Comparison of ENCODE assay signal across 22 cellular contexts in the genomic region with DNA sequence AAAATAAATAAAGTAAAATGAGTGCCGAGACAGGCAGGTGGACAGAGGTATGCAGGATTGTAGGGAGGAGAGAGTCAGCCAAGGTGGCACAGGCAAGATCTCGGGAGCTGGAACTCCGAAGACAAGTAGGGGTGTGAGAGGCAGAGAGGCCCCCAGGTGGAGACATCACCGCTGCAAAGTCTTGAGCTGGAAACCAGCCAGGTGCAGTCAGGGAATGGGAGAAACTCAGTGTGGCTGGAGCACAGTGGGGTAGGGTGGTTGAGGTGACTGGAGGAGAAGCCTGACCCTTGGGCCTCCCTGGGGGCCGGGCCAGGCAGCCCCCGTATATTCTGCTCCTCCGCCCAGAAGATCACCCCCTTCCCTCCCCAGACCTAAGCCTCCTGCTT. TPM values are rescaled to one million over a fixed set of nuclear protein-coding genes. Genes with fewer than 3 reads are reported as not detected.
DNase-seq lines count a peak whose midpoint lies in the region; ATAC-seq, FAIRE-seq and TF ChIP-seq lines count a peak whose summit lies in the region.
"Had no signal": no experiment of that assay in that cellular context is flagged by ENCODE, and none has a peak within 500 bp of the region (broad histone marks: within the 10 kb centered on the region; RNA-seq: fewer than 3 reads in every experiment).

No MANE protein-coding gene starts in this region.

- FAIRE-seq in K562 (lab: Jason Lieb, UNC): no peak
- FAIRE-seq in GM19239 (lab: Jason Lieb, UNC): no peak
- FAIRE-seq: A549, GM12892, GM18507, H54 had no signal

- no peak overlapping the region for H3K4me3 ChIP-seq in right atrium auricular region
- no peak overlapping the region for H3K4me3 ChIP-seq in K562
- H3K4me3 ChIP-seq: A549, BLaER1, SJCRH30 had no signal

- no TSS peak for BruUV-seq in K562 (replicated peaks; lab: Mats Ljungman, UMichigan)

- H3K9me3 Mint-ChIP-seq in nephron: no peaks in the 10 kb centered on the region
- no peaks in the 10 kb centered on the region for H3K9me3 Mint-ChIP-seq in progenitor cell of endocrine pancreas (ENCODE audit: low read depth)
- H3K9me3 Mint-ChIP-seq: T-helper 1 cell treated with Interleukin-12 subunit alpha and Interleukin-12 subunit beta and Interleukin-4 antibody, amounts not matched to agents 30 μg/mL and 1 μg/mL, for 36 hours had no signal

- H3K27ac Mint-ChIP-seq in nephron (peak overlapping the region in 1 of 3 experiments; percentile 55), progenitor cell of endocrine pancreas (no peak overlapping the region)
- H3K27ac Mint-ChIP-seq: CD4-positive, alpha-beta memory T cell; T-helper 1 cell treated with Interleukin-12 subunit alpha and Interleukin-12 subunit beta and Interleukin-4 antibody, amounts not matched to agents 30 μg/mL and 1 μg/mL, for 36 hours had no signal

- H3K4me1 ChIP-seq in right atrium auricular region (peaks cover 0 to 32% of the 10 kb centered on the region in 2 donors), K562 (replicated peaks in 1 of 2; ENCODE audit: control insufficient read depth in 2 of 2, insufficient read depth in 2 of 2, low read length in 2 of 2) (peaks cover 13 to 64% of the 10 kb centered on the region in 2 experiments; a peak in 4 of 5 replicates)

- no peak overlapping the region for H3K4me2 ChIP-seq in K562 (ENCODE audit: insufficient read depth, low read length)
- H3K4me2 ChIP-seq: A549, BLaER1 had no signal

- intact Hi-C loops in Right ventricle myocardium superior (cut with DNase I): no loop called here
- intact Hi-C loops in K562 (cut with micrococcal nuclease): no loop called here

- H3K9me3 ChIP-seq in right atrium auricular region (no peaks in the 10 kb centered on the region), K562 (replicated peaks; ENCODE audit: control insufficient read depth, insufficient read depth, low read depth, low read length) (no peaks in the 10 kb centered on the region)
- H3K9me3 ChIP-seq: A549, BLaER1, SJCRH30 had no signal

- H3K27me3 Mint-ChIP-seq in nephron (ENCODE audit: low read depth): peaks cover 3% of the 10 kb centered on the region
- H3K27me3 Mint-ChIP-seq in progenitor cell of endocrine pancreas: no peaks in the 10 kb centered on the region

- CTCF ChIA-PET in K562 (lab: Yijun Ruan, JAX; ENCODE audit: low intra/inter-chr PET ratio): no interaction called here

- peak overlapping the region; percentile 59 to 67 (median 64) for H3K4me3 Mint-ChIP-seq in nephron
- peak overlapping the region; percentile 29 for H3K4me3 Mint-ChIP-seq in progenitor cell of endocrine pancreas (ENCODE audit: low read depth)
- H3K4me3 Mint-ChIP-seq: CD4-positive, alpha-beta memory T cell; T-helper 1 cell treated with Interleukin-12 subunit alpha and Interleukin-12 subunit beta and Interleukin-4 antibody, amounts not matched to agents 30 μg/mL and 1 μg/mL, for 36 hours had no signal

- H3K9me1 ChIP-seq in K562 (ENCODE audit: control insufficient read depth, insufficient read depth, low read length): peaks cover 4% of the 10 kb centered on the region

- H2AFZ ChIP-seq in K562 (ENCODE audit: low read depth, low read length): no peak overlapping the region

- no peak overlapping the region for H3K27ac ChIP-seq in right atrium auricular region
- no peak overlapping the region for H3K27ac ChIP-seq in K562 (ENCODE audit: extremely low read depth, low read depth, low read length)
- H3K27ac ChIP-seq: A549, BLaER1, SJCRH30 had no signal

- peaks cover 17% of the 10 kb centered on the region for H3K4me1 Mint-ChIP-seq in nephron
- peaks cover 19% of the 10 kb centered on the region for H3K4me1 Mint-ChIP-seq in progenitor cell of endocrine pancreas (ENCODE audit: low read depth)

- H3K36me3 ChIP-seq in right atrium auricular region: peaks cover 51% of the 10 kb centered on the region
- H3K36me3 ChIP-seq in K562 (ENCODE audit: control insufficient read depth, insufficient read depth, low read length): peaks cover 65% of the 10 kb centered on the region; the same call in 2 of the 3 replicates

- no peaks in the 10 kb centered on the region for H3K27me3 ChIP-seq in right atrium auricular region
- H3K27me3 ChIP-seq in K562 (ENCODE audit: control insufficient read depth in 2 of 2, insufficient read depth in 2 of 2, low read length in 2 of 2): no peaks in the 10 kb centered on the region
- H3K27me3 ChIP-seq: BLaER1, SJCRH30 had no signal

- DNase-seq in Right ventricle myocardium superior: peak; percentile 5
- DNase-seq in right atrium auricular region (ENCODE audit: low spot score): no peak
- DNase-seq in K562 (ENCODE audit: extremely low read depth in 1 of 4, low spot score in 3 of 4): peak in 1 of 4 experiments; percentile 47
- DNase-seq in progenitor cell of endocrine pancreas (ENCODE audit: low spot score, unreplicated experiment): no peak
- no peak for DNase-seq in GM19239 (ENCODE audit: insufficient read length, low spot score)
- DNase-seq in Kasumi-1 (lab: John Stamatoyannopoulos, UW): no peak
- DNase-seq: Calu3; CD4-positive, alpha-beta memory T cell; DMS53; EL; NCI-H1105 treated with DMSO at 0.1 percent for 48 hours; NCI-H1694; NCI-H526 treated with DMSO at 0.1 percent for 48 hours; SJCRH30 had no signal

- 96% methylated on average over 7 of the region's 7 CpGs for WGBS in K562 (ENCODE audit: insufficient coverage, low coverage, missing lambda C conversion rate)

- TF ChIP-seq CTCF in right atrium auricular region (IDR thresholded peaks at IDR 0.05): no peak
- TF ChIP-seq CTCF in K562 (IDR thresholded peaks at IDR 0.05 in 2 of 3, conservative IDR thresholded peaks at IDR 0.05 in 1 of 3; ENCODE audit: insufficient read depth in 2 of 3, low read depth in 1 of 3, low read length in 3 of 3): no peak
- no peak for TF ChIP-seq CTCF in nephron (IDR thresholded peaks at IDR 0.05; ENCODE audit: unreplicated experiment in 3 of 3)
- no peak for TF ChIP-seq CTCF in progenitor cell of endocrine pancreas (IDR thresholded peaks at IDR 0.05; ENCODE audit: unreplicated experiment)

- in situ Hi-C loops in K562 (cut with MboI): no loop called here

- H4K20me1 ChIP-seq in K562 (replicated peaks; ENCODE audit: control insufficient read depth, insufficient read depth, low read length): peaks cover 9% of the 10 kb centered on the region; the same call in 1 of the 2 replicates

- no peak for TF ChIP-seq RAD21 in K562 (CRISPR knock-in tag; conservative IDR thresholded peaks at IDR 0.05 in 1 of 2, IDR thresholded peaks at IDR 0.05 in 1 of 2)

- ATAC-seq in Right ventricle myocardium superior (ENCODE audit: poor library complexity) (no peak), K562 (no peak), HG03469 (IDR thresholded peaks at IDR 0.05; ENCODE audit: unreplicated experiment) (no peak)
- ATAC-seq: A549 had no signal

- H3K9ac ChIP-seq in K562 (ENCODE audit: insufficient read depth in 1 of 2, low read depth in 2 of 2, low read length in 2 of 2): peak overlapping the region in 1 of 2 experiments; percentile 56; a peak in 1 of 4 replicates
- H3K9ac ChIP-seq: BLaER1 had no signal

- H3K36me3 Mint-ChIP-seq in nephron (ENCODE audit: low read depth) (peaks cover 48% of the 10 kb centered on the region), progenitor cell of endocrine pancreas (ENCODE audit: insufficient read depth) (peaks cover 21% of the 10 kb centered on the region)

- POLR2A ChIA-PET in K562 (lab: Yijun Ruan, JAX): no interaction called here

- peaks cover 48% of the 10 kb centered on the region for H3K79me2 ChIP-seq in K562 (ENCODE audit: control insufficient read depth, insufficient read depth, low read length)

- TF ChIP-seq EP300 in K562 (IDR thresholded peaks at IDR 0.05; ENCODE audit: low read length): no peak

- TF ChIP-seq POLR2A in K562 (conservative IDR thresholded peaks at IDR 0.05): no peak

RNA-seq across cellular contexts. Expression of a gene that starts 4.2 kb away (rescaled TPM):
- 22.1 TPM for total RNA-seq in Right ventricle myocardium superior
- 10 to 100 TPM; 25.0 to 64.6 TPM for total RNA-seq in right atrium auricular region
- 106 and 250 TPM in 2 replicates for total RNA-seq in K562 (2011; cell fraction: chromatin; rRNA removed; ENCODE audit: low replicate concordance)
- total RNA-seq in K562 (2011; cell fraction: nucleolus; rRNA removed): 202 and 205 TPM in 2 replicates
- 138 and 149 TPM in 2 replicates for total RNA-seq in K562 (2011; cell fraction: nucleoplasm; rRNA removed)
- total RNA-seq in K562 (2014; rRNA removed): 65.2 and 85.5 TPM in 2 replicates
- 26.4 and 34.2 TPM in 2 replicates for total RNA-seq in K562 (2014; rRNA removed; fragmentation: Illumina TruSeq; extraction: Trizol)
- total RNA-seq in K562 (2015; rRNA removed; fragmentation: Illumina TruSeq; extraction: Trizol): 44.9 and 45.9 TPM in 2 replicates
- total RNA-seq in K562 (2021): 81.5 and 82.1 TPM in 2 replicates
- 37.7 and 37.9 TPM in 2 replicates for polyA plus RNA-seq in K562 (2011; rRNA removed)
- 44.9 and 59.3 TPM in 2 replicates for polyA plus RNA-seq in K562 (2011; cell fraction: cytosol; rRNA removed)
- 50.6 and 88.1 TPM in 2 replicates for polyA plus RNA-seq in K562 (2011; cell fraction: nucleus; rRNA removed)
- polyA plus RNA-seq in K562 (2012): 38.4 and 60.7 TPM in 2 replicates
- polyA plus RNA-seq in K562 (2014; fragmentation: Illumina TruSeq; extraction: Trizol): 36.4 and 55.3 TPM in 2 replicates
- 1 to 10 TPM; 1.2 to 1.5 TPM for polyA plus RNA-seq in K562 (2014; fragmentation: Nextera tagmentation; extraction: Ambion mirVana)
- polyA plus RNA-seq in K562 (2014; rRNA removed): 47.0 and 50.6 TPM in 2 replicates
- 45.6 and 89.1 TPM in 2 replicates for polyA minus RNA-seq in K562 (2011; rRNA and poly(A)+ RNA removed)
- 46.9 and 57.9 TPM in 2 replicates for polyA minus RNA-seq in K562 (2011; cell fraction: cytosol; rRNA and poly(A)+ RNA removed)
- 28.0 and 29.8 TPM in 2 replicates for polyA minus RNA-seq in K562 (2011; cell fraction: nucleus; rRNA and poly(A)+ RNA removed)
- 164 TPM in 2 replicates for total RNA-seq in progenitor cell of endocrine pancreas

RNA-seq across cellular contexts. Expression of a gene that starts 29.4 kb away (rescaled TPM):
- total RNA-seq in Right ventricle myocardium superior: 10.2 TPM
- total RNA-seq in right atrium auricular region: 1 to 10 TPM; 5.0 to 9.0 TPM
- 27.9 and 65.1 TPM in 2 replicates for total RNA-seq in K562 (2011; cell fraction: chromatin; rRNA removed; ENCODE audit: low replicate concordance)
- total RNA-seq in K562 (2011; cell fraction: nucleolus; rRNA removed): 41.7 and 43.0 TPM in 2 replicates
- 36.7 and 51.5 TPM in 2 replicates for total RNA-seq in K562 (2011; cell fraction: nucleoplasm; rRNA removed)
- 10.7 and 13.8 TPM in 2 replicates for total RNA-seq in K562 (2014; rRNA removed)
- 3.3 and 6.1 TPM in 2 replicates for total RNA-seq in K562 (2014; rRNA removed; fragmentation: Illumina TruSeq; extraction: Trizol)
- 7.9 and 10.7 TPM in 2 replicates for total RNA-seq in K562 (2015; rRNA removed; fragmentation: Illumina TruSeq; extraction: Trizol)
- total RNA-seq in K562 (2021): 18.7 and 20.2 TPM in 2 replicates
- 8.4 and 10.6 TPM in 2 replicates for polyA plus RNA-seq in K562 (2011; rRNA removed)
- polyA plus RNA-seq in K562 (2011; cell fraction: cytosol; rRNA removed): 7.7 and 17.8 TPM in 2 replicates
- polyA plus RNA-seq in K562 (2011; cell fraction: nucleus; rRNA removed): 38.4 and 65.5 TPM in 2 replicates
- polyA plus RNA-seq in K562 (2012): 14.9 and 15.6 TPM in 2 replicates
- 11.7 and 13.7 TPM in 2 replicates for polyA plus RNA-seq in K562 (2014; fragmentation: Illumina TruSeq; extraction: Trizol)
- polyA plus RNA-seq in K562 (2014; fragmentation: Nextera tagmentation; extraction: Ambion mirVana): under 1 TPM; 0.06 to 0.17 TPM
- polyA plus RNA-seq in K562 (2014; rRNA removed): 14.6 and 15.6 TPM in 2 replicates
- polyA minus RNA-seq in K562 (2011; rRNA and poly(A)+ RNA removed): 3.3 and 4.6 TPM in 2 replicates
- 8.4 and 8.9 TPM in 2 replicates for polyA minus RNA-seq in K562 (2011; cell fraction: cytosol; rRNA and poly(A)+ RNA removed)
- 5.8 and 7.0 TPM in 2 replicates for polyA minus RNA-seq in K562 (2011; cell fraction: nucleus; rRNA and poly(A)+ RNA removed)
- 57.9 and 62.6 TPM in 2 replicates for total RNA-seq in progenitor cell of endocrine pancreas

RNA-seq across cellular contexts. Expression of a gene that starts 44.1 kb away (rescaled TPM):
- total RNA-seq in Right ventricle myocardium superior (12.6 TPM), right atrium auricular region (10 to 100 TPM; 41.6 to 64.4 TPM), K562 (2014; rRNA removed) (104 and 108 TPM in 2 replicates), K562 (2014; rRNA removed; fragmentation: Illumina TruSeq; extraction: Trizol) (28.3 and 28.9 TPM in 2 replicates), K562 (2015; rRNA removed; fragmentation: Illumina TruSeq; extraction: Trizol) (85.7 and 90.5 TPM in 2 replicates), K562 (2021) (141 and 148 TPM in 2 replicates), progenitor cell of endocrine pancreas (76.9 and 87.0 TPM in 2 replicates)
- 66.0 and 118 TPM in 2 replicates for total RNA-seq in K562 (2011; cell fraction: chromatin; rRNA removed; ENCODE audit: low replicate concordance)
- 92.2 and 99.2 TPM in 2 replicates for total RNA-seq in K562 (2011; cell fraction: nucleolus; rRNA removed)
- total RNA-seq in K562 (2011; cell fraction: nucleoplasm; rRNA removed): 66.9 and 80.3 TPM in 2 replicates
- polyA plus RNA-seq in K562 (2011; rRNA removed) (48.5 and 54.0 TPM in 2 replicates), K562 (2014; fragmentation: Illumina TruSeq; extraction: Trizol) (35.6 and 78.2 TPM in 2 replicates), K562 (2014; fragmentation: Nextera tagmentation; extraction: Ambion mirVana) (10 to 100 TPM in 1 of 2 experiments, 1 to 10 TPM in 1; 5.9 to 12.0 TPM), K562 (2014; rRNA removed) (103 and 112 TPM in 2 replicates)
- 55.2 and 103 TPM in 2 replicates for polyA plus RNA-seq in K562 (2011; cell fraction: cytosol; rRNA removed)
- polyA plus RNA-seq in K562 (2011; cell fraction: nucleus; rRNA removed): 104 and 125 TPM in 2 replicates
- 96.4 and 111 TPM in 2 replicates for polyA plus RNA-seq in K562 (2012)
- polyA minus RNA-seq in K562 (2011; rRNA and poly(A)+ RNA removed): 16.6 and 36.4 TPM in 2 replicates
- 27.3 and 36.2 TPM in 2 replicates for polyA minus RNA-seq in K562 (2011; cell fraction: cytosol; rRNA and poly(A)+ RNA removed)
- polyA minus RNA-seq in K562 (2011; cell fraction: nucleus; rRNA and poly(A)+ RNA removed): 31.2 and 31.5 TPM in 2 replicates

RNA-seq across cellular contexts. Expression of a gene that starts 51.8 kb away (rescaled TPM):
- 61.1 TPM for total RNA-seq in Right ventricle myocardium superior
- 10 to 100 TPM; 33.4 to 49.6 TPM for total RNA-seq in right atrium auricular region
- total RNA-seq in K562 (2011; cell fraction: chromatin; rRNA removed; ENCODE audit: low replicate concordance): 448 and 751 TPM in 2 replicates
- 282 and 327 TPM in 2 replicates for total RNA-seq in K562 (2011; cell fraction: nucleolus; rRNA removed)
- total RNA-seq in K562 (2011; cell fraction: nucleoplasm; rRNA removed): 310 and 324 TPM in 2 replicates
- 155 and 156 TPM in 2 replicates for total RNA-seq in K562 (2014; rRNA removed)
- total RNA-seq in K562 (2014; rRNA removed; fragmentation: Illumina TruSeq; extraction: Trizol): 51.8 and 71.6 TPM in 2 replicates
- total RNA-seq in K562 (2015; rRNA removed; fragmentation: Illumina TruSeq; extraction: Trizol): 80.6 and 84.4 TPM in 2 replicates
- total RNA-seq in K562 (2021): 238 and 263 TPM in 2 replicates
- polyA plus RNA-seq in K562 (2011; rRNA removed): 36.5 and 68.2 TPM in 2 replicates
- polyA plus RNA-seq in K562 (2011; cell fraction: cytosol; rRNA removed): 31.1 and 47.3 TPM in 2 replicates
- polyA plus RNA-seq in K562 (2011; cell fraction: nucleus; rRNA removed): 397 and 581 TPM in 2 replicates
- 151 and 218 TPM in 2 replicates for polyA plus RNA-seq in K562 (2012)
- polyA plus RNA-seq in K562 (2014; fragmentation: Illumina TruSeq; extraction: Trizol): 143 and 145 TPM in 2 replicates
- polyA plus RNA-seq in K562 (2014; fragmentation: Nextera tagmentation; extraction: Ambion mirVana): 10 to 100 TPM; 10.3 to 16.7 TPM
- 140 and 171 TPM in 2 replicates for polyA plus RNA-seq in K562 (2014; rRNA removed)
- 33.4 and 36.1 TPM in 2 replicates for polyA minus RNA-seq in K562 (2011; rRNA and poly(A)+ RNA removed)
- 63.2 and 87.3 TPM in 2 replicates for polyA minus RNA-seq in K562 (2011; cell fraction: cytosol; rRNA and poly(A)+ RNA removed)
- 122 and 159 TPM in 2 replicates for polyA minus RNA-seq in K562 (2011; cell fraction: nucleus; rRNA and poly(A)+ RNA removed)
- 293 and 302 TPM in 2 replicates for total RNA-seq in progenitor cell of endocrine pancreas
